11 cellular contexts compared by ENCODE assay signal in the genomic region with DNA sequence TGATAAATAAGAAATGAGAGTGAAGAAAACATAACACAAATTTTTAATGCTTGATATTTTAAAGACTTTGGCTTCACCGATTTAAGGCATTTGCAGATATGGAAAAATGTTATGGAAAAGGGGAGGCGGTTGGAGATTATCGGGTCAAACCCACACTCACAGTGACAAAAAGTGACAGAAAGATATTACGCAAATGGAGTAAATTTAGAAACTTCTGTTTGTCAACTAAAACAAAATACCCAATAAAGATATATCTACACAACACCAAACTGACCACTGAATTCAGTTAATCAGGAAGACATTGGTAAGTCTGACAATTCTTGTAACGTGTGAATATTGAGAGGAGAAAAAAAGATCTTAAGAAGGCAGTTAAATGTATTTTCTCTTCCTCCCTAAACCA. TPM values are rescaled to one million over a fixed set of nuclear protein-coding genes. Genes with fewer than 3 reads are reported as not detected.
DNase-seq lines count a peak whose midpoint lies in the region; ATAC-seq and TF ChIP-seq lines count a peak whose summit lies in the region.
"Had no signal": no experiment of that assay in that cellular context is flagged by ENCODE, and none has a peak within 500 bp of the region (broad histone marks: within the 10 kb centered on the region; RNA-seq: fewer than 3 reads in every experiment).

No MANE protein-coding gene starts in this region.

- H3K4me3 ChIP-seq in iPS-15b (ENCODE audit: low read depth, low read length), result peak overlapping the region; percentile 24
- peak overlapping the region; percentile 94 for H3K4me3 ChIP-seq in suprapubic skin

- no peak for TF ChIP-seq EP300 in suprapubic skin (IDR thresholded peaks at IDR 0.05)

- intact Hi-C loops in activated CD8-positive, alpha-beta T cell treated with anti-CD3 and anti-CD28 coated beads for 36 hours (cut with micrococcal nuclease), result loop anchor here (5.0 to 10.0 kb wide), 2 partner anchors 45 to 252 kb away; no protein-coding TSS in a partner anchor

- H3K9me3 ChIP-seq in iPS-15b (ENCODE audit: control insufficient read depth, insufficient read depth, low read length) (no peaks in the 10 kb centered on the region), suprapubic skin (no peaks in the 10 kb centered on the region)

- no peak overlapping the region for H3K9ac ChIP-seq in iPS-15b (ENCODE audit: low read depth, low read length)

- POLR2A ChIA-PET in activated CD8-positive, alpha-beta T cell treated with anti-CD3 and anti-CD28 coated beads for 36 hours (lab: Charles Lee), result no interaction called here

- no peaks in the 10 kb centered on the region for H3K27me3 Mint-ChIP-seq in activated T-cell treated with anti-CD3 and anti-CD28 coated beads, Interleukin-2, amount 50 U/mL, for 24 hours
- no peaks in the 10 kb centered on the region for H3K27me3 Mint-ChIP-seq in activated CD8-positive, alpha-beta T cell treated with anti-CD3 and anti-CD28 coated beads for 36 hours

- 36% methylated on average over 5 of the region's 5 CpGs for WGBS in suprapubic skin

- no peaks in the 10 kb centered on the region for H3K9me3 Mint-ChIP-seq in activated T-cell treated with anti-CD3 and anti-CD28 coated beads, Interleukin-2, amount 50 U/mL, for 24 hours
- no peaks in the 10 kb centered on the region for H3K9me3 Mint-ChIP-seq in activated CD8-positive, alpha-beta T cell treated with anti-CD3 and anti-CD28 coated beads for 36 hours

- H3K27me3 ChIP-seq in iPS-15b (ENCODE audit: control insufficient read depth, insufficient read depth, low read length) (no peaks in the 10 kb centered on the region), suprapubic skin (no peaks in the 10 kb centered on the region)

- CTCF ChIA-PET in activated CD8-positive, alpha-beta T cell treated with anti-CD3 and anti-CD28 coated beads for 36 hours (lab: Charles Lee), result interaction anchor here (1.7 kb wide), 1 partner anchor 44 kb away, joined by 5 read pairs; no protein-coding TSS in a partner anchor

- no peak overlapping the region for H3K27ac ChIP-seq in suprapubic skin
- H3K27ac ChIP-seq: C4-2B had no signal

- ATAC-seq in activated CD8-positive, alpha-beta T cell treated with anti-CD3 and anti-CD28 coated beads for 36 hours, result no peak
- no peak for ATAC-seq in HG03439 (IDR thresholded peaks at IDR 0.05; ENCODE audit: unreplicated experiment)

- H3K4me3 Mint-ChIP-seq in activated T-cell treated with anti-CD3 and anti-CD28 coated beads, Interleukin-2, amount 50 U/mL, for 24 hours, result peak overlapping the region; percentile 97
- H3K4me3 Mint-ChIP-seq in activated CD8-positive, alpha-beta T cell treated with anti-CD3 and anti-CD28 coated beads for 36 hours, result peak overlapping the region; percentile 100

- no peak for TF ChIP-seq POLR2A in suprapubic skin (IDR thresholded peaks at IDR 0.05)

- peak overlapping the region; percentile 67 for H3K27ac Mint-ChIP-seq in activated T-cell treated with anti-CD3 and anti-CD28 coated beads, Interleukin-2, amount 50 U/mL, for 24 hours
- H3K27ac Mint-ChIP-seq in activated CD8-positive, alpha-beta T cell treated with anti-CD3 and anti-CD28 coated beads for 36 hours, result peak overlapping the region; percentile 36

- H3K36me3 ChIP-seq in iPS-15b (ENCODE audit: control insufficient read depth, insufficient read depth, low read length), result no peaks in the 10 kb centered on the region
- H3K36me3 ChIP-seq in suprapubic skin, result no peaks in the 10 kb centered on the region

- peaks cover 3% of the 10 kb centered on the region for H3K4me1 ChIP-seq in iPS-15b (ENCODE audit: control insufficient read depth, insufficient read depth, low read length)
- peaks cover 49% of the 10 kb centered on the region for H3K4me1 ChIP-seq in suprapubic skin

- TF ChIP-seq CTCF in activated CD8-positive, alpha-beta T cell treated with anti-CD3 and anti-CD28 coated beads for 36 hours (IDR thresholded peaks at IDR 0.05), result no peak
- TF ChIP-seq CTCF in suprapubic skin (IDR thresholded peaks at IDR 0.05), result no peak

- H3K36me3 Mint-ChIP-seq in activated T-cell treated with anti-CD3 and anti-CD28 coated beads, Interleukin-2, amount 50 U/mL, for 24 hours (ENCODE audit: low read depth), result peaks cover 27% of the 10 kb centered on the region
- H3K36me3 Mint-ChIP-seq in activated CD8-positive, alpha-beta T cell treated with anti-CD3 and anti-CD28 coated beads for 36 hours (ENCODE audit: low read depth), result peaks cover 8% of the 10 kb centered on the region

- DNase-seq in activated T-cell treated with anti-CD3 and anti-CD28 coated beads, Interleukin-2, amount 50 U/mL, for 24 hours, result no peak
- DNase-seq in activated T-cell treated with anti-CD3 and anti-CD28 coated beads, Interleukin-2, amount 50 U/mL, for 48 hours, result no peak
- no peak for DNase-seq in activated CD8-positive, alpha-beta T cell treated with anti-CD3 and anti-CD28 coated beads for 36 hours
- DNase-seq in suprapubic skin (ENCODE audit: low spot score in 2 of 2) (no peak), NCI-H187 treated with DMSO at 0.1 percent for 48 hours (lab: John Stamatoyannopoulos, UW) (no peak), SHP77 (lab: John Stamatoyannopoulos, UW) (no peak)
- DNase-seq: NCI-H1436 treated with DMSO at 0.1 percent for 48 hours, small intestine had no signal

- peaks cover 59% of the 10 kb centered on the region for H3K4me1 Mint-ChIP-seq in activated T-cell treated with anti-CD3 and anti-CD28 coated beads, Interleukin-2, amount 50 U/mL, for 24 hours (ENCODE audit: low read depth)
- H3K4me1 Mint-ChIP-seq in activated CD8-positive, alpha-beta T cell treated with anti-CD3 and anti-CD28 coated beads for 36 hours (ENCODE audit: low read depth), result peaks cover 57% of the 10 kb centered on the region

RNA-seq across cellular contexts. Expression of a gene that starts 2.5 kb away (rescaled TPM):
- 10 to 100 TPM; 56.6 to 57.8 TPM for total RNA-seq in activated CD8-positive, alpha-beta T cell treated with anti-CD3 and anti-CD28 coated beads for 36 hours
- 10 to 100 TPM; 39.0 to 88.6 (median 47.5) TPM for total RNA-seq in suprapubic skin
